Comparison of ENCODE assay signal across 12 cellular contexts in the genomic region with DNA sequence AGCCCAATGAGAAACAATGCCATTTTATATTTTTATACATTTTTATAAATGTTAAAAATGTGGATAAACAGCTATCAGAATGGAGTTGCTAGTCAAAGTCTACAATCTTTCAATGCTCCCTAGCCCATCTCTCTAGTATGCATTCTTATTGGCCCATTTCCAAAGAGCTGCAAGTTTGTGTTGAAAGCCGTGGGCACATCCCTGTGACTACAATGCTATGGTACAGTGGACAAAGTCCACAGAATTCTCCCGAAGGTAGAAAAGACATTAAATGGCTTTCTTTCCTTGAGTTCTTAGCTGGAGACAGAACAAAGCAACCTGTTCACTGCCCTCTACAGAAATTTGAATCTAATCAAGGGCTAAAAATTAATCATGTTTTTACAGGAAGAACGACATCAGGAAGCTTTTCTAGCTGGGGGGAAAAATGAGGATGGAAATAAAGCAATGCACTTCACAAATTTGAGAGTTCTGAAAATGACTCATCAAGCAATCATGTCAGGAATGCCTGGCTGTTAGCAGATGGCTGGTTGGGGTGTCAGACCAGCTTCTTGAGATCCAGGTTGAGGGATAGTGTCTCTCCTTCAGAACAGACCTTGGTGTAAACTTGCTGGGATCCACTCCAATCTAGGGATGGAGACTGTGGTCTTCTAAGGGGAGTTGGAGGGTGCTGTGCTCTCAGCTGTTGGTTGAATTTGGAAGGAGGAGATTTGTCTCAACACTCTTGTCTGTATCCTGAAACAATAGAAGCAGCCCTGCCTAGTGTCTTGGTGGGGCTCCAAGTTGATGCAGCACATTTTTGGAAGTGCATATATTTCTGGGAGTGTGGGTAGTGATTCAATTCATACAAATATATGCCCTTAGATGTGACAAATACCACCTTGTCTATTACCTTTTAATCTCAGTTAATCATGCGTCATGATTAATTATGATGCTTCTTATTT.
DNase-seq lines count a peak whose midpoint lies in the region; ATAC-seq and TF ChIP-seq lines count a peak whose summit lies in the region.
"Had no signal": no experiment of that assay in that cellular context is flagged by ENCODE, and none has a peak within 500 bp of the region (broad histone marks: within the 10 kb centered on the region; RNA-seq: fewer than 3 reads in every experiment).

No MANE protein-coding gene starts in this region.

- no peaks in the 10 kb centered on the region for H3K27me3 Mint-ChIP-seq in Caco-2 (ENCODE audit: insufficient read depth, unreplicated experiment)

- H3K27ac ChIP-seq in lung (ENCODE audit: low read depth in 1 of 2, low read length in 1 of 2) = peak overlapping the region; percentile 9 to 24
- no peak overlapping the region for H3K27ac ChIP-seq in sigmoid colon
- H3K27ac ChIP-seq: testis had no signal

- H3K36me3 Mint-ChIP-seq in Caco-2 (ENCODE audit: insufficient read depth, unreplicated experiment) = no peaks in the 10 kb centered on the region
- H3K36me3 Mint-ChIP-seq: activated naive CD4-positive, alpha-beta T cell treated with anti-CD3 and anti-CD28 coated beads, Interleukin-2, amount 50 U/mL, for 24 hours; CD4-positive, alpha-beta memory T cell had no signal

- POLR2A ChIA-PET in Caco-2 (lab: Charles Lee) = no interaction called here

- H3K4me1 Mint-ChIP-seq in Caco-2 (ENCODE audit: low read depth, unreplicated experiment) = peaks cover 42% of the 10 kb centered on the region
- H3K4me1 Mint-ChIP-seq: activated naive CD4-positive, alpha-beta T cell treated with anti-CD3 and anti-CD28 coated beads, Interleukin-2, amount 50 U/mL, for 24 hours; CD4-positive, alpha-beta memory T cell had no signal

- H3K36me3 ChIP-seq in Caco-2 (ENCODE audit: control insufficient read depth, insufficient read depth, low read length) (no peaks in the 10 kb centered on the region), lung (ENCODE audit: control insufficient read depth in 2 of 2, insufficient read depth in 2 of 2, low read length in 2 of 2) (no peaks in the 10 kb centered on the region), sigmoid colon (no peaks in the 10 kb centered on the region)

- H3K9me3 ChIP-seq in Caco-2 = peaks cover 6% of the 10 kb centered on the region; the same call in 1 of the 2 replicates
- H3K9me3 ChIP-seq in lung (ENCODE audit: control insufficient read depth in 2 of 2, insufficient read depth in 1 of 2, low read length in 1 of 2) = no peaks in the 10 kb centered on the region
- H3K9me3 ChIP-seq in sigmoid colon = no peaks in the 10 kb centered on the region
- H3K9me3 ChIP-seq: testis had no signal

- ATAC-seq in lung (ENCODE audit: insufficient read depth, low FRiP score) (peak; percentile 17), HG02938 (IDR thresholded peaks at IDR 0.05; ENCODE audit: unreplicated experiment) (no peak)

- no peak for TF ChIP-seq EP300 in sigmoid colon (IDR thresholded peaks at IDR 0.05)

- H3K4me1 ChIP-seq in Caco-2 (peaks cover 45% of the 10 kb centered on the region), lung (ENCODE audit: control insufficient read depth in 2 of 2, insufficient read depth in 2 of 2, low read length in 2 of 2) (no peaks in the 10 kb centered on the region), sigmoid colon (peaks cover 0 to 23% (median 11%) of the 10 kb centered on the region in 4 donors)
- H3K4me1 ChIP-seq: testis had no signal

- H3K27me3 ChIP-seq in Caco-2 (replicated peaks; ENCODE audit: control insufficient read depth, insufficient read depth, low read length) (no peaks in the 10 kb centered on the region), lung (ENCODE audit: control insufficient read depth, insufficient read depth) (no peaks in the 10 kb centered on the region), sigmoid colon (no peaks in the 10 kb centered on the region)
- H3K27me3 ChIP-seq: testis had no signal

- H3K9me3 Mint-ChIP-seq in Caco-2 (ENCODE audit: unreplicated experiment) = peaks cover 18% of the 10 kb centered on the region
- H3K9me3 Mint-ChIP-seq: activated naive CD4-positive, alpha-beta T cell treated with anti-CD3 and anti-CD28 coated beads, Interleukin-2, amount 50 U/mL, for 24 hours had no signal

- peak overlapping the region; percentile 95 for H3K27ac Mint-ChIP-seq in Caco-2 (ENCODE audit: unreplicated experiment)
- H3K27ac Mint-ChIP-seq: activated naive CD4-positive, alpha-beta T cell treated with anti-CD3 and anti-CD28 coated beads, Interleukin-2, amount 50 U/mL, for 24 hours; CD4-positive, alpha-beta memory T cell had no signal

- intact Hi-C loops in Caco-2 (cut with micrococcal nuclease; ENCODE audit: unreplicated experiment) = no loop called here
- intact Hi-C loops in sigmoid colon (cut with DNase I) = no loop called here

- CTCF ChIA-PET in Caco-2 (lab: Charles Lee) = no interaction called here

- TSS peak; percentile 44 for BruUV-seq in Caco-2 (replicated peaks; lab: Mats Ljungman, UMichigan)

- H3K4me3 Mint-ChIP-seq in Caco-2 (ENCODE audit: unreplicated experiment) = peak overlapping the region; percentile 56
- H3K4me3 Mint-ChIP-seq: activated naive CD4-positive, alpha-beta T cell treated with anti-CD3 and anti-CD28 coated beads, Interleukin-2, amount 50 U/mL, for 24 hours; CD4-positive, alpha-beta memory T cell had no signal

- TF ChIP-seq CTCF in Caco-2 (IDR thresholded peaks at IDR 0.05; ENCODE audit: insufficient read depth in 1 of 2, low read depth in 1 of 2, low read length in 1 of 2, severe bottlenecking in 1 of 2, unreplicated experiment in 1 of 2) (no peak), lung (IDR thresholded peaks at IDR 0.05; ENCODE audit: control extremely low read depth, extremely low read depth) (no peak), sigmoid colon (IDR thresholded peaks at IDR 0.05) (no peak)

- no peak overlapping the region for H3K4me3 ChIP-seq in Caco-2 (ENCODE audit: low read depth, low read length)
- H3K4me3 ChIP-seq in lung = no peak overlapping the region
- H3K4me3 ChIP-seq in sigmoid colon = no peak overlapping the region
- H3K4me3 ChIP-seq: testis had no signal

- DNase-seq in Caco-2 (peak; percentile 51 to 60), NCI-H460 (ENCODE audit: extremely low read depth, low read depth) (peak; percentile 30), dermis microvascular lymphatic vessel endothelial cell (ENCODE audit: low read depth in 2 of 2) (peak; percentile 85 to 88), lung (ENCODE audit: low spot score) (no peak), COLO668 (lab: John Stamatoyannopoulos, UW; ENCODE audit: unreplicated experiment) (no peak), sigmoid colon (no peak), CD1c-positive myeloid dendritic cell (ENCODE audit: extremely low spot score) (no peak)
- DNase-seq: CD4-positive, alpha-beta memory T cell; T-helper 9 cell; testis had no signal

- TF ChIP-seq POLR2A in sigmoid colon (IDR thresholded peaks at IDR 0.05) = no peak

- WGBS in lung, 2 donors = 59 to 78% methylated on average over 4 of the region's 4 CpGs
- WGBS in sigmoid colon, 2 donors = 34 to 69% methylated on average over 4 of the region's 4 CpGs

Comparison
In these comparisons a context has a peak if more than half of its experiments do, and no peak if none do; other contexts are left out.
1. DNase-seq: peak in Caco-2 (2 of 2), NCI-H460 (single experiment) and dermis microvascular lymphatic vessel endothelial cell (2 of 2); none in lung (single experiment), COLO668 (single experiment), sigmoid colon (single experiment) and CD1c-positive myeloid dendritic cell (single experiment).
2. H3K27ac ChIP-seq: peak in lung (2 of 2); none in sigmoid colon (0 of 4).